In genomic region chr1:153699116-153699515, GRCh38 we compare ENCODE assay signal across 1 cellular context.
TF ChIP-seq lines count a peak whose summit lies in the region.

No MANE protein-coding gene starts in this region.

TF ChIP-seq in endothelial cell of umbilical vein, 7 proteins besides CTCF, POLR2A, EP300 and RAD21:
- TF ChIP-seq JUN (IDR thresholded peaks at IDR 0.05; ENCODE audit: borderline replicate concordance, insufficient read depth, insufficient read length, low read depth) = no peak
- TF ChIP-seq MAX (IDR thresholded peaks at IDR 0.05; ENCODE audit: insufficient read depth, insufficient read length) = no peak
- TF ChIP-seq POLR2AphosphoS5 (IDR thresholded peaks at IDR 0.05; ENCODE audit: insufficient read depth, low read depth, low read length) = no peak
- no peak for TF ChIP-seq EZH2 (IDR thresholded peaks at IDR 0.05; ENCODE audit: borderline replicate concordance, low read depth, low read length, severe bottlenecking)
- TF ChIP-seq MYC (IDR thresholded peaks at IDR 0.05; ENCODE audit: low read depth, low read length) = no peak
- TF ChIP-seq GATA2 (IDR thresholded peaks at IDR 0.05; ENCODE audit: insufficient read depth, insufficient read length, low read depth, low read length) = no peak
- no peak for TF ChIP-seq FOS (IDR thresholded peaks at IDR 0.05; ENCODE audit: borderline replicate concordance, insufficient read depth, low read length)
